In the genomic region with DNA sequence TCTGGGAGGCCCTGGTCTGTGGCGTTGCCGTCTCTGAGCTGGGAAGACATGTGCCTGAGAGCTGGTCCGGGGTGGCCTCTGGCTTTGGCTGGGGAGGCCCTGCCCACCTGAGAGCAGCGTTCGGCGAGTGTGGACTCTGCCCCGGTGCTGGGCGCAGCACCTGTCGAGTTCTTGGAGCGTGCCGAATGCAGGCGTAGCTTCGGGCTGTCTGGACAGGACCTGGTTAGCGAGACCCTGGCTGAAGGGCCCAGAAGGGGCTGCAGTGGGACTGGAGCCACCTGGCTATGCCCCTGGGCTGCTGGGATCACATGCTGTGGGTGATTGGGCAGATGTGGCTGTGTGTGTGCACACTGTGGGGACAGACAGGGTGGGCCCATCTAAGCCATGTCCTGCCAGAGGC, we compare ENCODE assay signal across 21 cellular contexts. TPM values are rescaled to one million over a fixed set of nuclear protein-coding genes. Genes with fewer than 3 reads are reported as not detected.
DNase-seq lines count a peak whose midpoint lies in the region; ATAC-seq and TF ChIP-seq lines count a peak whose summit lies in the region.
"Had no signal": no experiment of that assay in that cellular context is flagged by ENCODE, and none has a peak within 500 bp of the region (broad histone marks: within the 10 kb centered on the region; RNA-seq: fewer than 3 reads in every experiment).

No MANE protein-coding gene starts in this region.

- peaks cover 89% of the 10 kb centered on the region for H3K4me1 ChIP-seq in mucosa of stomach (ENCODE audit: control insufficient read depth, insufficient read depth, low read length)
- H3K4me1 ChIP-seq in transverse colon: peaks cover 69 to 98% (median 90%) of the 10 kb centered on the region in 4 donors

- H3K4me1 Mint-ChIP-seq in T-helper 2 cell treated with Interferon-gamma antibody and Interleukin-4, amounts not matched to agents 5 μg/mL and 100 μg/mL, for 36 hours (ENCODE audit: low read depth): peaks cover 14% of the 10 kb centered on the region
- peaks cover 100% of the 10 kb centered on the region for H3K4me1 Mint-ChIP-seq in dendritic cell treated with granulocyte-macrophage colony-stimulating factor and Interleukin-4, amounts not matched to agents 40 ng/mL and 50 ng/mL, for 4 days (ENCODE audit: low read depth)

- TF ChIP-seq POLR2A in transverse colon (IDR thresholded peaks at IDR 0.05): no peak

- no peaks in the 10 kb centered on the region for H3K9me3 Mint-ChIP-seq in T-helper 2 cell treated with Interferon-gamma antibody and Interleukin-4, amounts not matched to agents 5 μg/mL and 100 μg/mL, for 36 hours
- no peaks in the 10 kb centered on the region for H3K9me3 Mint-ChIP-seq in dendritic cell treated with granulocyte-macrophage colony-stimulating factor and Interleukin-4, amounts not matched to agents 40 ng/mL and 50 ng/mL, for 4 days
- H3K9me3 Mint-ChIP-seq: activated naive CD8-positive, alpha-beta T cell treated with anti-CD3 and anti-CD28 coated beads, Interleukin-2, amount 50 U/mL, for 24 hours; activated T-cell treated with anti-CD3 and anti-CD28 coated beads, Interleukin-2, amount 50 U/mL, for 4 hours; CD8-positive, alpha-beta T cell had no signal

- ATAC-seq in GM19023 (IDR thresholded peaks at IDR 0.05; ENCODE audit: unreplicated experiment): no peak

- 86% methylated on average over 9 of the region's 14 CpGs; no CpG with 5 or more reads in 1 of the 2 donors for WGBS in transverse colon (ENCODE audit: low coverage in 1 of 2), 2 donors

- no peaks in the 10 kb centered on the region for H3K36me3 Mint-ChIP-seq in T-helper 2 cell treated with Interferon-gamma antibody and Interleukin-4, amounts not matched to agents 5 μg/mL and 100 μg/mL, for 36 hours (ENCODE audit: low read depth)
- H3K36me3 Mint-ChIP-seq in dendritic cell treated with granulocyte-macrophage colony-stimulating factor and Interleukin-4, amounts not matched to agents 40 ng/mL and 50 ng/mL, for 4 days (ENCODE audit: low read depth): peaks cover 84% of the 10 kb centered on the region
- H3K36me3 Mint-ChIP-seq: CD8-positive, alpha-beta T cell had no signal

- H3K4me3 ChIP-seq in mucosa of stomach (ENCODE audit: low read length) (no peak overlapping the region), transverse colon (no peak overlapping the region), WERI-Rb-1 (ENCODE audit: low read depth, low read length) (no peak overlapping the region)
- H3K4me3 ChIP-seq: testis had no signal

- TF ChIP-seq EP300 in transverse colon (IDR thresholded peaks at IDR 0.05; ENCODE audit: low read depth): no peak

- H3K27me3 ChIP-seq in mucosa of stomach (ENCODE audit: control insufficient read depth, insufficient read depth, low read length) (no peaks in the 10 kb centered on the region), transverse colon (no peaks in the 10 kb centered on the region), WERI-Rb-1 (ENCODE audit: insufficient read depth, low read depth, severe bottlenecking) (no peaks in the 10 kb centered on the region)
- H3K27me3 ChIP-seq: breast epithelium, heart left ventricle, testis had no signal

- peak overlapping the region; percentile 25 for H3K9ac ChIP-seq in mucosa of stomach (ENCODE audit: low read length)

- DNase-seq in T-helper 2 cell treated with Interferon-gamma antibody and Interleukin-4, amounts not matched to agents 5 μg/mL and 100 μg/mL, for 36 hours (ENCODE audit: low spot score): no peak
- DNase-seq in T-helper 2 cell (no peak), transverse colon (peak; percentile 84), HUDEP-2 (lab: John Stamatoyannopoulos, UW; ENCODE audit: unreplicated experiment in 76 of 76) (no peak), WERI-Rb-1 (no peak)
- DNase-seq: activated CD4-positive, alpha-beta T cell treated with anti-CD3 and anti-CD28 coated beads, Interleukin-2, amount 50 U/mL, for 4 hours; activated T-cell treated with anti-CD3 and anti-CD28 coated beads, Interleukin-2, amount 50 U/mL, for 4 hours; DMS79 treated with DMSO at 0.1 percent for 48 hours; midbrain; NCI-H1092 treated with DMSO at 0.1 percent for 48 hours; OCI-M1; stimulated activated CD4-positive, alpha-beta T cell treated with anti-CD3 and anti-CD28 coated beads, Interleukin-4, amount 100 ng/mL, for 24 hours; testis had no signal

- H3K27ac ChIP-seq in transverse colon: peak overlapping the region; percentile 54 to 80 (median 62)
- H3K27ac ChIP-seq in WERI-Rb-1: no peak overlapping the region
- H3K27ac ChIP-seq: 22Rv1, testis had no signal

- in situ Hi-C loops in transverse colon (cut with MboI; ENCODE audit: low pct_ligation_motif_present in 1 of 4, low pct_unique_long_range_greater_than_20kb in 1 of 4, low sequenced_read_pairs in 3 of 4): no loop called here

- H3K27ac Mint-ChIP-seq in T-helper 2 cell treated with Interferon-gamma antibody and Interleukin-4, amounts not matched to agents 5 μg/mL and 100 μg/mL, for 36 hours: peak overlapping the region; percentile 26
- H3K27ac Mint-ChIP-seq in dendritic cell treated with granulocyte-macrophage colony-stimulating factor and Interleukin-4, amounts not matched to agents 40 ng/mL and 50 ng/mL, for 4 days: peak overlapping the region; percentile 96
- H3K27ac Mint-ChIP-seq: activated naive CD8-positive, alpha-beta T cell treated with anti-CD3 and anti-CD28 coated beads, Interleukin-2, amount 50 U/mL, for 24 hours had no signal

- peak overlapping the region; percentile 28 for H3K4me3 Mint-ChIP-seq in T-helper 2 cell treated with Interferon-gamma antibody and Interleukin-4, amounts not matched to agents 5 μg/mL and 100 μg/mL, for 36 hours
- peak overlapping the region; percentile 51 for H3K4me3 Mint-ChIP-seq in dendritic cell treated with granulocyte-macrophage colony-stimulating factor and Interleukin-4, amounts not matched to agents 40 ng/mL and 50 ng/mL, for 4 days
- H3K4me3 Mint-ChIP-seq: activated naive CD8-positive, alpha-beta T cell treated with anti-CD3 and anti-CD28 coated beads, Interleukin-2, amount 50 U/mL, for 24 hours; activated T-cell treated with anti-CD3 and anti-CD28 coated beads, Interleukin-2, amount 50 U/mL, for 4 hours had no signal

- TF ChIP-seq CTCF in transverse colon (IDR thresholded peaks at IDR 0.05): no peak
- TF ChIP-seq CTCF in WERI-Rb-1 (IDR thresholded peaks at IDR 0.05; ENCODE audit: low read depth, low read length): no peak

- peaks cover 3% of the 10 kb centered on the region for H3K27me3 Mint-ChIP-seq in T-helper 2 cell treated with Interferon-gamma antibody and Interleukin-4, amounts not matched to agents 5 μg/mL and 100 μg/mL, for 36 hours (ENCODE audit: low read depth)
- no peaks in the 10 kb centered on the region for H3K27me3 Mint-ChIP-seq in dendritic cell treated with granulocyte-macrophage colony-stimulating factor and Interleukin-4, amounts not matched to agents 40 ng/mL and 50 ng/mL, for 4 days

- H3K36me3 ChIP-seq in mucosa of stomach (ENCODE audit: control insufficient read depth, insufficient read depth, low read length) (no peaks in the 10 kb centered on the region), transverse colon (no peaks in the 10 kb centered on the region), WERI-Rb-1 (no peaks in the 10 kb centered on the region)
- H3K36me3 ChIP-seq: breast epithelium, heart left ventricle had no signal

- intact Hi-C loops in dendritic cell treated with granulocyte-macrophage colony-stimulating factor and Interleukin-4, amounts not matched to agents 40 ng/mL and 50 ng/mL, for 4 days (cut with micrococcal nuclease): loop anchor here (5.0 kb wide), 1 partner anchor 60 kb away; no protein-coding TSS in a partner anchor
- intact Hi-C loops in transverse colon (cut with DNase I; ENCODE audit: low total_unique reads): no loop called here

- H3K9me3 ChIP-seq in mucosa of stomach (ENCODE audit: control insufficient read depth, low read length) (no peaks in the 10 kb centered on the region), transverse colon (no peaks in the 10 kb centered on the region), WERI-Rb-1 (ENCODE audit: severe bottlenecking) (no peaks in the 10 kb centered on the region)
- H3K9me3 ChIP-seq: breast epithelium, heart left ventricle, testis had no signal

RNA-seq across cellular contexts. Expression of gene RXRA, which starts 56.5 kb away (rescaled TPM):
- 10 to 100 TPM; 27.3 to 70.5 (median 58.6) TPM for total RNA-seq in transverse colon
